Comparison of ENCODE assay signal across 8 cellular contexts in genomic region chr9:129783516-129784361, GRCh38. TPM values are rescaled to one million over a fixed set of nuclear protein-coding genes. Genes with fewer than 3 reads are reported as not detected.
A peak's percentile ranks its signal among the peaks of the same experiment; 100 is the strongest.
DNase-seq lines count a peak whose midpoint lies in the region; ATAC-seq, FAIRE-seq and TF ChIP-seq lines count a peak whose summit lies in the region.

No MANE protein-coding gene starts in this region.

- H3K9me2 ChIP-seq in MM.1S (replicated peaks; ENCODE audit: insufficient read depth, low read length): no peaks in the 10 kb centered on the region

- intact Hi-C loops in Right ventricle myocardium superior (cut with DNase I) (loop anchor here (2.0 to 5.0 kb wide), 2 partner anchors 45 to 141 kb away; partner anchors contain the start of gene ASB6), prostate gland (cut with DNase I) (loop anchor here (2.0 to 5.0 kb wide), 3 partner anchors 47 to 651 kb away; partner anchors contain the start of gene ASB6)

- H3K4me1 ChIP-seq in MM.1S (ENCODE audit: low read length) (no peaks in the 10 kb centered on the region), prostate gland (replicated peaks) (no peaks in the 10 kb centered on the region)

- ATAC-seq in Right ventricle myocardium superior (ENCODE audit: poor library complexity) (peak; percentile 96), GM21381 (IDR thresholded peaks at IDR 0.05; ENCODE audit: unreplicated experiment) (no peak)

- no peaks in the 10 kb centered on the region for H3F3A ChIP-seq in MM.1S (ENCODE audit: insufficient read depth, low read length)

- DNase-seq in MM.1S (peak; percentile 61), SKM-1 treated with dmso at 0.1 percent for 144 hours (lab: John Stamatoyannopoulos, UW; ENCODE audit: unreplicated experiment) (peak; percentile 77), Right ventricle myocardium superior (peak; percentile 68), prostate gland (ENCODE audit: low spot score) (peak; percentile 60), urothelium cell line (ENCODE audit: low spot score) (peak; percentile 79)
- DNase-seq in activated naive CD4-positive, alpha-beta T cell treated with anti-CD3 and anti-CD28 coated beads, Interleukin-2, amount 50 U/mL, for 16 hours: peak; percentile 71

- 32% methylated on average over 14 of the region's 14 CpGs for WGBS in prostate gland

- H3K27me3 ChIP-seq in MM.1S (replicated peaks; ENCODE audit: insufficient read depth, low read length) (peaks cover 84% of the 10 kb centered on the region), prostate gland (replicated peaks; ENCODE audit: insufficient read depth) (no peaks in the 10 kb centered on the region)

- no peaks in the 10 kb centered on the region for H3K36me3 ChIP-seq in MM.1S (replicated peaks; ENCODE audit: insufficient read depth, low read length)
- H3K36me3 ChIP-seq in prostate gland: no peaks in the 10 kb centered on the region

- TF ChIP-seq CTCF in MM.1S (IDR thresholded peaks at IDR 0.05; ENCODE audit: low read length): peak; percentile 85
- peak; percentile 82 to 92 (median 86) for TF ChIP-seq CTCF in prostate gland (IDR thresholded peaks at IDR 0.05)

- H3K9ac ChIP-seq in MM.1S (ENCODE audit: low read length): no peak overlapping the region

- H3K9me3 ChIP-seq in MM.1S (replicated peaks; ENCODE audit: insufficient read depth, low read length): no peaks in the 10 kb centered on the region
- no peaks in the 10 kb centered on the region for H3K9me3 ChIP-seq in prostate gland

- FAIRE-seq in G401.6 (lab: Jason Lieb, UNC) (peak; percentile 82), urothelium cell line (lab: Jason Lieb, UNC) (no peak)

- TF ChIP-seq POLR2A in prostate gland (IDR thresholded peaks at IDR 0.05): no peak

- H3K27ac ChIP-seq in MM.1S (ENCODE audit: low read length): no peak overlapping the region
- no peak overlapping the region for H3K27ac ChIP-seq in prostate gland

- no peaks in the 10 kb centered on the region for H4K20me1 ChIP-seq in MM.1S (ENCODE audit: insufficient read depth, low read length)

- no peaks in the 10 kb centered on the region for H3K79me2 ChIP-seq in MM.1S (ENCODE audit: low read length)

- H2AFZ ChIP-seq in MM.1S (ENCODE audit: low read length): no peak overlapping the region

- H3K4me3 ChIP-seq in MM.1S (ENCODE audit: low read length): no peak overlapping the region
- no peak overlapping the region for H3K4me3 ChIP-seq in prostate gland

- no peak overlapping the region for H3K4me2 ChIP-seq in MM.1S (ENCODE audit: low read depth, low read length)

RNA-seq across cellular contexts. Expression of gene TOR1B, which starts 19.2 kb away (rescaled TPM):
- total RNA-seq in Right ventricle myocardium superior (10.0 TPM), prostate gland (10 to 100 TPM; 31.4 to 35.7 TPM)

RNA-seq across cellular contexts. Expression of gene PTGES, which starts 30.9 kb away (rescaled TPM):
- 4.5 TPM for total RNA-seq in Right ventricle myocardium superior
- 10 to 100 TPM in 1 of 2 donors, 1 to 10 TPM in 1; 3.9 to 19.9 TPM for total RNA-seq in prostate gland

RNA-seq across cellular contexts. Expression of gene TOR1A, which starts 40.2 kb away (rescaled TPM):
- total RNA-seq in Right ventricle myocardium superior: 12.0 TPM
- total RNA-seq in prostate gland: 10 to 100 TPM; 37.1 to 41.2 TPM

RNA-seq across cellular contexts. Expression of gene C9orf78, which starts 51.3 kb away (rescaled TPM):
- total RNA-seq in Right ventricle myocardium superior (31.4 TPM), prostate gland (10 to 100 TPM; 63.7 to 76.8 TPM)

RNA-seq across cellular contexts. Expression of gene USP20, which starts 51.5 kb away (rescaled TPM):
- total RNA-seq in Right ventricle myocardium superior (10.4 TPM), prostate gland (10 to 100 TPM; 34.8 to 53.5 TPM)
